Comparison of ENCODE assay signal across 31 cellular contexts in genomic region chr6:1667805-1668175, GRCh38. TPM values are rescaled to one million over a fixed set of nuclear protein-coding genes. Genes with fewer than 3 reads are reported as not detected.
"Had no signal": no experiment of that assay in that cellular context is flagged by ENCODE, and none has a peak within 500 bp of the region (broad histone marks: within the 10 kb centered on the region; RNA-seq: fewer than 3 reads in every experiment).

No MANE protein-coding gene starts in this region.

- H3K9me3 ChIP-seq: ovary, psoas muscle, right lobe of liver, sigmoid colon, spleen, suprapubic skin, testis, tibial artery, transverse colon, upper lobe of right lung, uterus had no signal

- DNase-seq: naive thymus-derived CD4-positive, alpha-beta T cell; natural killer cell; occipital lobe; ovary; posterior cingulate gyrus; psoas muscle; right cardiac atrium; right lobe of liver; sigmoid colon; spleen; stimulated activated CD4-positive, alpha-beta T cell treated with anti-CD3 and anti-CD28 coated beads, Interleukin-15, amount 100 ng/mL, for 24 hours; stimulated activated CD4-positive, alpha-beta T cell treated with anti-CD3 and anti-CD28 coated beads, Interleukin-2, amount 100 ng/mL, for 24 hours; stimulated activated CD4-positive, alpha-beta T cell treated with anti-CD3 and anti-CD28 coated beads, Interleukin-2, amount 100 ng/mL, for 48 hours; stimulated activated CD4-positive, alpha-beta T cell treated with anti-CD3 and anti-CD28 coated beads, Interleukin-4, amount 100 ng/mL, for 24 hours; stimulated activated CD8-positive, alpha-beta memory T cell treated with anti-CD3 and anti-CD28 coated beads, Interleukin-4, amount 100 ng/mL, for 48 hours; stimulated activated naive CD4-positive, alpha-beta T cell; stimulated activated naive CD8-positive, alpha-beta T cell treated with anti-CD3 and anti-CD28 coated beads, Interleukin-15, amount 100 ng/mL, for 72 hours; stimulated activated naive CD8-positive, alpha-beta T cell treated with anti-CD3 and anti-CD28 coated beads, Interleukin-15, Interleukin-2, amounts not matched to agents 100 U/mL and 50 U/mL, for 24 hours; substantia nigra; testis; tibial artery; transverse colon; upper lobe of right lung; uterus had no signal

- H3K36me3 ChIP-seq: neural progenitor cell, ovary, right lobe of liver, sigmoid colon, spleen, suprapubic skin, tibial artery, transverse colon, upper lobe of right lung, uterus had no signal

- H3K27ac Mint-ChIP-seq: naive thymus-derived CD4-positive, alpha-beta T cell; natural killer cell; nephron; neural progenitor cell; progenitor cell of endocrine pancreas; stimulated activated memory B cell treated with anti-CD40 and anti-IgM and Interleukin-4, amounts not matched to agents 10 μg/mL and 1 μg/mL and 100 μg/mL, for 72 hours; stimulated activated naive CD8-positive, alpha-beta T cell treated with anti-CD3 and anti-CD28 coated beads, Interleukin-15, amount 100 ng/mL, for 72 hours had no signal

- H3K4me1 ChIP-seq: psoas muscle, right lobe of liver, sigmoid colon, testis, transverse colon, upper lobe of right lung, uterus had no signal

- H3K4me3 ChIP-seq: neural progenitor cell, ovary, psoas muscle, right lobe of liver, sigmoid colon, spleen, suprapubic skin, testis, tibial artery, transverse colon, upper lobe of right lung, uterus had no signal

- H3K27ac ChIP-seq: neural progenitor cell, ovary, parathyroid adenoma, psoas muscle, right lobe of liver, sigmoid colon, spleen, suprapubic skin, testis, tibial artery, transverse colon, upper lobe of right lung, uterus had no signal

- H3K36me3 Mint-ChIP-seq: natural killer cell; neural progenitor cell; stimulated activated memory B cell treated with anti-CD40 and anti-IgM and Interleukin-4, amounts not matched to agents 10 μg/mL and 1 μg/mL and 100 μg/mL, for 72 hours; type B pancreatic cell had no signal

- H3K4me2 ChIP-seq: neural progenitor cell had no signal

- H3K4me3 Mint-ChIP-seq: naive thymus-derived CD4-positive, alpha-beta T cell; natural killer cell; nephron; neural progenitor cell; stimulated activated memory B cell treated with anti-CD40 and anti-IgM and Interleukin-4, amounts not matched to agents 10 μg/mL and 1 μg/mL and 100 μg/mL, for 72 hours; stimulated activated naive CD8-positive, alpha-beta T cell treated with anti-CD3 and anti-CD28 coated beads, Interleukin-15, amount 100 ng/mL, for 72 hours had no signal

- ATAC-seq: naive thymus-derived CD4-positive, alpha-beta T cell; natural killer cell; psoas muscle; right cardiac atrium; right lobe of liver; stimulated activated memory B cell treated with anti-CD40 and anti-IgM and Interleukin-4, amounts not matched to agents 10 μg/mL and 1 μg/mL and 100 μg/mL, for 72 hours; stimulated activated naive CD8-positive, alpha-beta T cell treated with anti-CD3 and anti-CD28 coated beads, Interleukin-15, amount 100 ng/mL, for 72 hours; stimulated activated naive CD8-positive, alpha-beta T cell treated with anti-CD3 and anti-CD28 coated beads, Interleukin-15, Interleukin-2, amounts not matched to agents 100 U/mL and 50 U/mL, for 24 hours; upper lobe of right lung had no signal

- H3K27me3 ChIP-seq: neural progenitor cell, ovary, right lobe of liver, sigmoid colon, spleen, suprapubic skin, testis, tibial artery, transverse colon, upper lobe of right lung, uterus had no signal

- H3K9me3 Mint-ChIP-seq: naive thymus-derived CD4-positive, alpha-beta T cell; natural killer cell; nephron; stimulated activated memory B cell treated with anti-CD40 and anti-IgM and Interleukin-4, amounts not matched to agents 10 μg/mL and 1 μg/mL and 100 μg/mL, for 72 hours; stimulated activated naive CD8-positive, alpha-beta T cell treated with anti-CD3 and anti-CD28 coated beads, Interleukin-15, amount 100 ng/mL, for 72 hours had no signal

- H3K27me3 Mint-ChIP-seq: naive thymus-derived CD4-positive, alpha-beta T cell; progenitor cell of endocrine pancreas; stimulated activated memory B cell treated with anti-CD40 and anti-IgM and Interleukin-4, amounts not matched to agents 10 μg/mL and 1 μg/mL and 100 μg/mL, for 72 hours; stimulated activated naive CD8-positive, alpha-beta T cell treated with anti-CD3 and anti-CD28 coated beads, Interleukin-15, amount 100 ng/mL, for 72 hours; type B pancreatic cell had no signal

- H2AFZ ChIP-seq: neural progenitor cell had no signal

- H3K9ac ChIP-seq: neural progenitor cell, parathyroid adenoma had no signal

RNA-seq across cellular contexts. Expression of gene FOXC1, which starts 58.1 kb away (rescaled TPM):
- total RNA-seq: naive thymus-derived CD4-positive, alpha-beta T cell had no signal
- polyA plus RNA-seq: naive thymus-derived CD4-positive, alpha-beta T cell had no signal
